In the genomic region with DNA sequence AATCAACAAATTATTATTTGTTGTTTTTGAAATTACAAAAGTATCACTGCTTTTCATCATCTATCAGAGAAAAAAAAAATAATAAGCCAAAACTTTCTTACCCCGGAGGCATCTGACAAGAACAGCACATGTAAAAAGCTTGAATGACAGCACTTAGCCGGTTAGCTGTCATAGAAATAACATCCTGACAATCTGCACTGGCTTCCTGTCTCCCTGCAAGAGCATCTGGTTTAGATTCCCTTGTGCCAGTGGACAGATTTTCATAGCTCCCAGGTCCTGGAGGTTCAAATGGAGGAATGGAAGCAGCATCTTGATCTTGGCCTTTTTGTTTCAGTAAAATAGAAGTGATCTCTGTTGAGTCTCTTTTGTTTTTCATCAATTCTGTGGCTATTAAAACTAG, we compare ENCODE assay signal across 17 cellular contexts.
DNase-seq lines count a peak whose midpoint lies in the region; ATAC-seq and TF ChIP-seq lines count a peak whose summit lies in the region.
"Had no signal": no experiment of that assay in that cellular context is flagged by ENCODE, and none has a peak within 500 bp of the region (broad histone marks: within the 10 kb centered on the region; RNA-seq: fewer than 3 reads in every experiment).

No MANE protein-coding gene starts in this region.

- ATAC-seq in GM21619 (IDR thresholded peaks at IDR 0.05; ENCODE audit: unreplicated experiment): no peak
- ATAC-seq: GM12878; pancreas; stimulated activated naive CD8-positive, alpha-beta T cell treated with anti-CD3 and anti-CD28 coated beads, Interleukin-15, Interleukin-2, amounts not matched to agents 100 U/mL and 50 U/mL, for 24 hours had no signal

- H3K27me3 Mint-ChIP-seq in chondrocyte (ENCODE audit: low read depth): no peaks in the 10 kb centered on the region

- in situ Hi-C loops in KBM-7 (cut with MboI; ENCODE audit: low pct_unique_long_range_greater_than_20kb, low sequenced_read_pairs): no loop called here

- H3K9me3 Mint-ChIP-seq in chondrocyte (ENCODE audit: low read depth): no peaks in the 10 kb centered on the region

- DNase-seq in Daoy (ENCODE audit: low read depth) (peak; percentile 11), KBM-7 (peak; percentile 50), chondrocyte (ENCODE audit: low spot score) (no peak), lung microvascular endothelial cell (ENCODE audit: low read depth in 2 of 2) (peak; percentile 68 to 78), HuH-7 (ENCODE audit: low spot score) (no peak), NCI-H1436 (lab: John Stamatoyannopoulos, UW) (no peak), glomerular visceral epithelial cell (ENCODE audit: extremely low spot score) (no peak)
- DNase-seq: activated effector memory CD4-positive, alpha-beta T cell treated with anti-CD3 and anti-CD28 coated beads, Interleukin-2, amount 50 U/mL, for 16 hours; effector memory CD4-positive, alpha-beta T cell; NCI-H187 treated with DMSO at 0.1 percent for 48 hours; NCI-H510A treated with DMSO at 0.1 percent for 48 hours; pancreas; spleen; stimulated activated naive CD8-positive, alpha-beta T cell treated with anti-CD3 and anti-CD28 coated beads, Interleukin-15, Interleukin-2, amounts not matched to agents 100 U/mL and 50 U/mL, for 24 hours; WERI-Rb-1 had no signal

- peak overlapping the region; percentile 37 for H3K27ac Mint-ChIP-seq in chondrocyte (ENCODE audit: unreplicated experiment)

- no peak for TF ChIP-seq CTCF in chondrocyte (IDR thresholded peaks at IDR 0.05)

- H3K36me3 Mint-ChIP-seq in chondrocyte (ENCODE audit: low read depth): peaks cover 9% of the 10 kb centered on the region

- no peak overlapping the region for H3K4me3 Mint-ChIP-seq in chondrocyte (ENCODE audit: unreplicated experiment)

- H3K4me1 Mint-ChIP-seq in chondrocyte (ENCODE audit: low read depth): peaks cover 42% of the 10 kb centered on the region

Comparison
In these comparisons a context has a peak if more than half of its experiments do, and no peak if none do; other contexts are left out.
1. DNase-seq: peak in Daoy (single experiment), KBM-7 (single experiment) and lung microvascular endothelial cell (2 of 2); none in chondrocyte (single experiment), HuH-7 (single experiment), NCI-H1436 (single experiment) and glomerular visceral epithelial cell (single experiment).